16 cellular contexts compared by ENCODE assay signal in genomic region chr6:4599924-4600323, GRCh38.
DNase-seq lines count a peak whose midpoint lies in the region; ATAC-seq, FAIRE-seq and TF ChIP-seq lines count a peak whose summit lies in the region.
"Had no signal": no experiment of that assay in that cellular context is flagged by ENCODE, and none has a peak within 500 bp of the region (broad histone marks: within the 10 kb centered on the region; RNA-seq: fewer than 3 reads in every experiment).

No MANE protein-coding gene starts in this region.

- CTCF ChIA-PET in AG04450 (lab: Charles Lee) (no interaction called here), K562 (lab: Yijun Ruan, JAX; ENCODE audit: low intra/inter-chr PET ratio) (no interaction called here)

- no peaks in the 10 kb centered on the region for H3K4me1 Mint-ChIP-seq in activated T-cell treated with anti-CD3 and anti-CD28 coated beads, Interleukin-2, amount 50 U/mL, for 72 hours (ENCODE audit: low read depth)
- H3K4me1 Mint-ChIP-seq: memory B cell had no signal

- H3K4me2 ChIP-seq in K562 (ENCODE audit: insufficient read depth, low read length) = no peak overlapping the region

- no peak for TF ChIP-seq EP300 in K562 (IDR thresholded peaks at IDR 0.05; ENCODE audit: low read length)

- no peaks in the 10 kb centered on the region for H4K20me1 ChIP-seq in K562 (replicated peaks; ENCODE audit: control insufficient read depth, insufficient read depth, low read length)

- no TSS peak for BruUV-seq in K562 (replicated peaks; lab: Mats Ljungman, UMichigan)

- no peak for TF ChIP-seq RAD21 in K562 (CRISPR knock-in tag; conservative IDR thresholded peaks at IDR 0.05 in 1 of 2, IDR thresholded peaks at IDR 0.05 in 1 of 2)

- TF ChIP-seq POLR2A in K562 (conservative IDR thresholded peaks at IDR 0.05) = no peak

- 19% methylated on average over 2 of the region's 2 CpGs for WGBS in K562 (ENCODE audit: insufficient coverage, low coverage, missing lambda C conversion rate)

- H3K4me3 Mint-ChIP-seq in activated T-cell treated with anti-CD3 and anti-CD28 coated beads, Interleukin-2, amount 50 U/mL, for 72 hours = no peak overlapping the region
- H3K4me3 Mint-ChIP-seq: activated CD4-positive, alpha-beta memory T cell treated with anti-CD3 and anti-CD28 coated beads for 36 hours; memory B cell had no signal

- peaks cover 0 to 2% of the 10 kb centered on the region in 2 donors for H3K9me3 Mint-ChIP-seq in activated T-cell treated with anti-CD3 and anti-CD28 coated beads, Interleukin-2, amount 50 U/mL, for 72 hours
- H3K9me3 Mint-ChIP-seq: activated CD4-positive, alpha-beta memory T cell treated with anti-CD3 and anti-CD28 coated beads for 36 hours; memory B cell had no signal

- H3K36me3 ChIP-seq in K562 (ENCODE audit: control insufficient read depth, insufficient read depth, low read length) = no peaks in the 10 kb centered on the region
- H3K36me3 ChIP-seq: colonic mucosa had no signal

- H3K9me1 ChIP-seq in K562 (ENCODE audit: control insufficient read depth, insufficient read depth, low read length) = no peaks in the 10 kb centered on the region

- H3K9me3 ChIP-seq in AG04450 (ENCODE audit: control insufficient read depth, insufficient read depth, low read length) = no peaks in the 10 kb centered on the region; the same call in 1 of the 2 replicates
- H3K9me3 ChIP-seq in K562 (replicated peaks; ENCODE audit: control insufficient read depth, insufficient read depth, low read depth, low read length) = no peaks in the 10 kb centered on the region
- H3K9me3 ChIP-seq: colonic mucosa had no signal

- H3K27me3 Mint-ChIP-seq in activated T-cell treated with anti-CD3 and anti-CD28 coated beads, Interleukin-2, amount 50 U/mL, for 72 hours (ENCODE audit: low read depth) = peaks cover 11% of the 10 kb centered on the region

- no peak overlapping the region for H3K27ac Mint-ChIP-seq in activated T-cell treated with anti-CD3 and anti-CD28 coated beads, Interleukin-2, amount 50 U/mL, for 72 hours
- H3K27ac Mint-ChIP-seq: activated CD4-positive, alpha-beta memory T cell treated with anti-CD3 and anti-CD28 coated beads for 36 hours; memory B cell had no signal

- POLR2A ChIA-PET in AG04450 (lab: Yijun Ruan, JAX) = no interaction called here
- POLR2A ChIA-PET in K562 (lab: Yijun Ruan, JAX) = no interaction called here

- H3K27me3 ChIP-seq in AG04450 (ENCODE audit: control insufficient read depth, insufficient read depth, low read length) = no peaks in the 10 kb centered on the region
- peaks cover 8 to 26% of the 10 kb centered on the region in 2 experiments for H3K27me3 ChIP-seq in K562 (ENCODE audit: control insufficient read depth in 2 of 2, insufficient read depth in 2 of 2, low read length in 2 of 2)
- H3K27me3 ChIP-seq: colonic mucosa had no signal

- H3K79me2 ChIP-seq in K562 (ENCODE audit: control insufficient read depth, insufficient read depth, low read length) = no peaks in the 10 kb centered on the region

- H3K4me3 ChIP-seq in AG04450 (ENCODE audit: low read depth, low read length) (no peak overlapping the region), K562 (no peak overlapping the region)
- H3K4me3 ChIP-seq: colonic mucosa had no signal

- H2AFZ ChIP-seq in K562 (ENCODE audit: low read depth, low read length) = no peak overlapping the region

- no peak for FAIRE-seq in K562 (lab: Jason Lieb, UNC)

- intact Hi-C loops in K562 (cut with micrococcal nuclease) (no loop called here), head of caudate nucleus (cut with DNase I) (no loop called here)

- H3K4me1 ChIP-seq in K562 (replicated peaks in 1 of 2; ENCODE audit: control insufficient read depth in 2 of 2, insufficient read depth in 2 of 2, low read length in 2 of 2) = peaks cover 0 to 7% of the 10 kb centered on the region in 2 experiments; a peak in 2 of 5 replicates
- H3K4me1 ChIP-seq: colonic mucosa had no signal

- DNase-seq in AG04450 (ENCODE audit: low read depth, low spot score) = peak; percentile 23
- peak; percentile 94 for DNase-seq in HT1080 (ENCODE audit: low read depth)
- no peak for DNase-seq in K562 (ENCODE audit: extremely low read depth in 1 of 4, low spot score in 3 of 4)
- peak; percentile 26 for DNase-seq in hepatic stellate cell (ENCODE audit: low spot score)
- no peak for DNase-seq in COR-L47 (lab: John Stamatoyannopoulos, UW)
- no peak for DNase-seq in activated T-cell treated with anti-CD3 and anti-CD28 coated beads, Interleukin-2, amount 50 U/mL, for 72 hours
- DNase-seq in head of caudate nucleus = no peak
- DNase-seq: activated CD4-positive, alpha-beta memory T cell treated with anti-CD3 and anti-CD28 coated beads for 36 hours; activated gamma-delta T cell treated with Interleukin-2 at 50 U/mL for 16 hours; glutamatergic neuron; NCI-H2171; stimulated activated naive CD4-positive, alpha-beta T cell; T-helper 2 cell had no signal

- H3K36me3 Mint-ChIP-seq in activated T-cell treated with anti-CD3 and anti-CD28 coated beads, Interleukin-2, amount 50 U/mL, for 72 hours (ENCODE audit: insufficient read depth in 2 of 2) = no peaks in the 10 kb centered on the region
- H3K36me3 Mint-ChIP-seq: activated CD4-positive, alpha-beta memory T cell treated with anti-CD3 and anti-CD28 coated beads for 36 hours; memory B cell had no signal

- H3K9ac ChIP-seq in K562 (ENCODE audit: insufficient read depth in 1 of 2, low read depth in 2 of 2, low read length in 2 of 2) = no peak overlapping the region

- no peak for ATAC-seq in K562
- ATAC-seq in activated T-cell treated with anti-CD3 and anti-CD28 coated beads, Interleukin-2, amount 50 U/mL, for 72 hours (replicated peaks in 1 of 2) = no peak
- ATAC-seq in GM21576 (IDR thresholded peaks at IDR 0.05; ENCODE audit: unreplicated experiment) = no peak

- in situ Hi-C loops in K562 (cut with MboI) = no loop called here

- H3K27ac ChIP-seq in AG04450 (ENCODE audit: low read depth, low read length) (no peak overlapping the region), K562 (ENCODE audit: extremely low read depth, low read depth, low read length) (no peak overlapping the region)

- TF ChIP-seq CTCF in AG04450 (IDR thresholded peaks at IDR 0.05; ENCODE audit: low read depth, low read length) = no peak
- no peak for TF ChIP-seq CTCF in K562 (IDR thresholded peaks at IDR 0.05 in 2 of 3, conservative IDR thresholded peaks at IDR 0.05 in 1 of 3; ENCODE audit: insufficient read depth in 2 of 3, low read depth in 1 of 3, low read length in 3 of 3)

TF ChIP-seq in K562, 482 proteins besides CTCF, POLR2A, EP300 and RAD21 (continues in another document):
- no peak for TF ChIP-seq SP2 (IDR thresholded peaks at IDR 0.05; ENCODE audit: extremely low read depth, low read depth, low read length, poor library complexity, severe bottlenecking)
- TF ChIP-seq MEIS2 (IDR thresholded peaks at IDR 0.05; ENCODE audit: partially characterized antibody) = peak; percentile 28
- no peak for TF ChIP-seq TARDBP (IDR thresholded peaks at IDR 0.05)
- TF ChIP-seq SIN3A (IDR thresholded peaks at IDR 0.05; ENCODE audit: borderline replicate concordance in 2 of 2, control insufficient read depth in 1 of 2, low read depth in 2 of 2, low read length in 2 of 2) = no peak
- peak; percentile 46; the same call in 1 of the 2 replicates for TF ChIP-seq FOSL1 (tag; conservative IDR thresholded peaks at IDR 0.05)

Comparison
In these comparisons a context has a peak if more than half of its experiments do, and no peak if none do; other contexts are left out.
1. DNase-seq: peak in AG04450 (single experiment), HT1080 (single experiment) and hepatic stellate cell (single experiment); none in K562 (0 of 4), COR-L47 (single experiment), activated T-cell treated with anti-CD3 and anti-CD28 coated beads, Interleukin-2, amount 50 U/mL, for 72 hours (0 of 2) and head of caudate nucleus (0 of 42).